14 cellular contexts compared by ENCODE assay signal in genomic region chr9:131591845-131592208, GRCh38. TPM values are rescaled to one million over a fixed set of nuclear protein-coding genes. Genes with fewer than 3 reads are reported as not detected.
DNase-seq lines count a peak whose midpoint lies in the region; ATAC-seq, FAIRE-seq and TF ChIP-seq lines count a peak whose summit lies in the region.
"Had no signal": no experiment of that assay in that cellular context is flagged by ENCODE, and none has a peak within 500 bp of the region (broad histone marks: within the 10 kb centered on the region; RNA-seq: fewer than 3 reads in every experiment).

No MANE protein-coding gene starts in this region.

- H3K27ac ChIP-seq in astrocyte (ENCODE audit: low read depth, low read length), result no peak overlapping the region
- no peak overlapping the region for H3K27ac ChIP-seq in small intestine (ENCODE audit: low read depth in 1 of 2, low read length in 1 of 2)
- H3K27ac ChIP-seq: A549, gastroesophageal sphincter had no signal

- no peak for DNase-seq in activated CD4-positive, alpha-beta T cell treated with anti-CD3 and anti-CD28 coated beads for 36 hours
- DNase-seq in activated CD4-positive, alpha-beta T cell treated with anti-CD3 and anti-CD28 coated beads, Interleukin-2, amount 50 U/mL, for 4 hours, result no peak
- DNase-seq in astrocyte (ENCODE audit: low read depth) (no peak), posterior vena cava (ENCODE audit: low spot score) (peak; percentile 51), small intestine (no peak), EL (no peak), AML-193 (lab: John Stamatoyannopoulos, UW) (no peak)

- peaks cover 35% of the 10 kb centered on the region; the same call in 1 of the 2 replicates for H3K36me3 ChIP-seq in Loucy (ENCODE audit: insufficient read depth, low read length)
- peaks cover 3% of the 10 kb centered on the region for H3K36me3 ChIP-seq in astrocyte (ENCODE audit: insufficient read depth, low read length)
- H3K36me3 ChIP-seq in small intestine (ENCODE audit: control insufficient read depth in 2 of 2, insufficient read depth in 2 of 2, low read length in 2 of 2), result peaks cover 17 to 28% of the 10 kb centered on the region in 2 donors

- H3K9me2 ChIP-seq in Loucy (replicated peaks; ENCODE audit: low read depth, low read length), result no peaks in the 10 kb centered on the region
- H3K9me2 ChIP-seq: SK-N-SH had no signal

- FAIRE-seq in astrocyte (lab: Jason Lieb, UNC) (no peak), small intestine (lab: Jason Lieb, UNC) (no peak)

- 66 to 80% (median 74%) methylated on average over 6 of the region's 6 CpGs for WGBS in small intestine, 3 donors

- H3K27ac Mint-ChIP-seq in activated CD4-positive, alpha-beta T cell treated with anti-CD3 and anti-CD28 coated beads for 36 hours, result peak overlapping the region; percentile 17
- peak overlapping the region; percentile 73 for H3K27ac Mint-ChIP-seq in astrocyte (ENCODE audit: unreplicated experiment)

- H3K9ac ChIP-seq in Loucy (ENCODE audit: low read depth, low read length, poor library complexity, severe bottlenecking) (peak overlapping the region; percentile 50), astrocyte (ENCODE audit: low read length) (no peak overlapping the region)
- H3K9ac ChIP-seq: SK-N-SH had no signal

- POLR2A ChIA-PET in activated CD4-positive, alpha-beta T cell treated with anti-CD3 and anti-CD28 coated beads for 36 hours (lab: Charles Lee), result interaction anchor here (0.6 to 1.0 kb wide), 3 partner anchors 13 to 168 kb away, joined by 3 read pairs; no protein-coding TSS in a partner anchor

- H3F3A ChIP-seq in Loucy (ENCODE audit: low read depth), result no peaks in the 10 kb centered on the region

- CTCF ChIA-PET in activated CD4-positive, alpha-beta T cell treated with anti-CD3 and anti-CD28 coated beads for 36 hours (lab: Charles Lee), result interaction anchor here (0.5 to 4.0 kb wide), 26 partner anchors 9 to 1213 kb away, joined by 3 to 29 read pairs (median 3); partner anchors contain the start of gene RAPGEF1

- ATAC-seq in activated CD4-positive, alpha-beta T cell treated with anti-CD3 and anti-CD28 coated beads for 36 hours, result no peak

- no peaks in the 10 kb centered on the region for H4K20me1 ChIP-seq in Loucy (ENCODE audit: insufficient read depth, low read length, poor library complexity, severe bottlenecking)
- H4K20me1 ChIP-seq in astrocyte (ENCODE audit: insufficient read depth, low read length), result peaks cover 6% of the 10 kb centered on the region

- peaks cover 21% of the 10 kb centered on the region for H3K4me1 Mint-ChIP-seq in activated CD4-positive, alpha-beta T cell treated with anti-CD3 and anti-CD28 coated beads for 36 hours
- H3K4me1 Mint-ChIP-seq in astrocyte (ENCODE audit: low read depth, unreplicated experiment), result peaks cover 24% of the 10 kb centered on the region

- no peak overlapping the region for H3K4me3 Mint-ChIP-seq in activated CD4-positive, alpha-beta T cell treated with anti-CD3 and anti-CD28 coated beads for 36 hours
- H3K4me3 Mint-ChIP-seq in astrocyte (ENCODE audit: unreplicated experiment), result no peak overlapping the region

- no peak overlapping the region for H2AFZ ChIP-seq in Loucy (ENCODE audit: low read length)
- no peak overlapping the region for H2AFZ ChIP-seq in astrocyte (ENCODE audit: low read depth, low read length)

- H3K4me3 ChIP-seq in Loucy (ENCODE audit: low read length, poor library complexity, severe bottlenecking) (no peak overlapping the region), astrocyte (ENCODE audit: insufficient read depth, low read depth, low read length) (no peak overlapping the region), small intestine (ENCODE audit: low read depth in 1 of 2, low read length in 2 of 2) (no peak overlapping the region)
- H3K4me3 ChIP-seq: A549, gastroesophageal sphincter, thoracic aorta had no signal

- H3K4me1 ChIP-seq in Loucy (ENCODE audit: insufficient read depth, low read length, poor library complexity, severe bottlenecking) (peaks cover 23% of the 10 kb centered on the region), astrocyte (ENCODE audit: insufficient read depth, low read length) (peaks cover 4% of the 10 kb centered on the region), small intestine (ENCODE audit: control insufficient read depth in 2 of 2, insufficient read depth in 1 of 2, low read depth in 1 of 2, low read length in 1 of 2) (no peaks in the 10 kb centered on the region)

- H3K9me3 ChIP-seq in Loucy (ENCODE audit: insufficient read depth, low read depth, low read length), result no peaks in the 10 kb centered on the region
- no peaks in the 10 kb centered on the region for H3K9me3 ChIP-seq in astrocyte (ENCODE audit: insufficient read depth, low read depth, low read length)
- H3K9me3 ChIP-seq in small intestine (ENCODE audit: control insufficient read depth, low read depth), result no peaks in the 10 kb centered on the region
- H3K9me3 ChIP-seq: A549, gastroesophageal sphincter, SK-N-SH, thoracic aorta had no signal

- no peaks in the 10 kb centered on the region for H3K9me3 Mint-ChIP-seq in activated CD4-positive, alpha-beta T cell treated with anti-CD3 and anti-CD28 coated beads for 36 hours (ENCODE audit: low read depth)
- no peaks in the 10 kb centered on the region for H3K9me3 Mint-ChIP-seq in astrocyte (ENCODE audit: unreplicated experiment)

- H3K27me3 ChIP-seq in Loucy (ENCODE audit: insufficient read depth, low read length, poor library complexity, severe bottlenecking) (no peaks in the 10 kb centered on the region), astrocyte (ENCODE audit: insufficient read depth, low read length) (no peaks in the 10 kb centered on the region), small intestine (ENCODE audit: control insufficient read depth in 2 of 2, insufficient read depth in 2 of 2, low read length in 2 of 2) (no peaks in the 10 kb centered on the region)
- H3K27me3 ChIP-seq: gastroesophageal sphincter had no signal

- intact Hi-C loops in activated CD4-positive, alpha-beta T cell treated with anti-CD3 and anti-CD28 coated beads for 36 hours (cut with DNase I, micrococcal nuclease), result loop anchor here (1.0 to 5.0 kb wide), 5 partner anchors 50 to 155 kb away; partner anchors contain the start of gene RAPGEF1 (in 1 of the 2)
- intact Hi-C loops in posterior vena cava (cut with DNase I), result loop anchor here (2.0 to 5.0 kb wide), 2 partner anchors 145 to 149 kb away; partner anchors contain the start of gene RAPGEF1 (in 1 of the 2)

- H3K4me2 ChIP-seq in Loucy (ENCODE audit: low read depth, low read length, poor library complexity, severe bottlenecking) (no peak overlapping the region), astrocyte (ENCODE audit: low read length) (no peak overlapping the region)
- H3K4me2 ChIP-seq: A549, SK-N-SH had no signal

- no peaks in the 10 kb centered on the region for H3K27me3 Mint-ChIP-seq in activated CD4-positive, alpha-beta T cell treated with anti-CD3 and anti-CD28 coated beads for 36 hours
- H3K27me3 Mint-ChIP-seq in astrocyte (ENCODE audit: low read depth, unreplicated experiment), result no peaks in the 10 kb centered on the region

- H3K79me2 ChIP-seq in Loucy (ENCODE audit: insufficient read depth, low read length), result no peaks in the 10 kb centered on the region
- H3K79me2 ChIP-seq in astrocyte (ENCODE audit: insufficient read depth, low read length), result no peaks in the 10 kb centered on the region

- peaks cover 23% of the 10 kb centered on the region for H3K36me3 Mint-ChIP-seq in activated CD4-positive, alpha-beta T cell treated with anti-CD3 and anti-CD28 coated beads for 36 hours (ENCODE audit: low read depth)
- peaks cover 27% of the 10 kb centered on the region for H3K36me3 Mint-ChIP-seq in astrocyte (ENCODE audit: low read depth, unreplicated experiment)

- TF ChIP-seq CTCF in Loucy (conservative IDR thresholded peaks at IDR 0.05; ENCODE audit: low read length) (no peak), astrocyte (IDR thresholded peaks at IDR 0.05; ENCODE audit: insufficient read depth, low read depth, low read length) (no peak)

RNA-seq across cellular contexts. Expression of gene PRRT1B, which starts 46.5 kb away (rescaled TPM):
- total RNA-seq in activated CD4-positive, alpha-beta T cell treated with anti-CD3 and anti-CD28 coated beads for 36 hours, result not detected
- total RNA-seq in astrocyte (not detected in 2 replicates), posterior vena cava (not detected)
- polyA plus RNA-seq in small intestine, result under 1 TPM in 2 of 3 donors, not detected in 1; 0.12 to 0.89 TPM
- total RNA-seq: gastroesophageal sphincter, H4, lower leg skin, thoracic aorta had no signal
- polyA plus RNA-seq: SK-N-SH had no signal
